12 cellular contexts compared by ENCODE assay signal in genomic region chr5:144460608-144461007, GRCh38.
"Had no signal": no experiment of that assay in that cellular context is flagged by ENCODE, and none has a peak within 500 bp of the region (broad histone marks: within the 10 kb centered on the region; RNA-seq: fewer than 3 reads in every experiment).

No MANE protein-coding gene starts in this region.

- H3K27me3 Mint-ChIP-seq: activated CD4-positive, alpha-beta T cell treated with anti-CD3 and anti-CD28 coated beads, Interleukin-2, amount 10 ng/mL, durations not matched to agents 7 days and 5 days; central memory CD8-positive, alpha-beta T cell; dendritic cell treated with granulocyte-macrophage colony-stimulating factor and Interleukin-4, amounts not matched to agents 40 ng/mL and 50 ng/mL, for 4 days; type B pancreatic cell had no signal

- H3K36me3 Mint-ChIP-seq: type B pancreatic cell had no signal

- DNase-seq: activated CD4-positive, alpha-beta T cell treated with anti-CD3 and anti-CD28 coated beads, Interleukin-2, amount 10 ng/mL, durations not matched to agents 7 days and 5 days; activated CD4-positive, CD25-positive, alpha-beta regulatory T cell; activated CD8-positive, alpha-beta memory T cell treated with anti-CD3 and anti-CD28 coated beads for 24 hours; activated naive CD4-positive, alpha-beta T cell treated with anti-CD3 and anti-CD28 coated beads for 36 hours; kidney glomerular epithelial cell; pancreas; stimulated activated CD4-positive, alpha-beta T cell treated with anti-CD3 and anti-CD28 coated beads, Interleukin-4, amount 100 ng/mL, for 1 hour; stimulated activated CD8-positive, alpha-beta memory T cell treated with anti-CD3 and anti-CD28 coated beads, Interleukin-4, amount 100 ng/mL, for 48 hours; stimulated activated naive CD8-positive, alpha-beta T cell treated with anti-CD3 and anti-CD28 coated beads, Interleukin-15, Interleukin-2, amounts not matched to agents 100 U/mL and 50 U/mL, for 24 hours had no signal

- H3K9me3 Mint-ChIP-seq: activated CD4-positive, alpha-beta T cell treated with anti-CD3 and anti-CD28 coated beads, Interleukin-2, amount 10 ng/mL, durations not matched to agents 7 days and 5 days; type B pancreatic cell had no signal

- H3K27ac Mint-ChIP-seq: activated CD4-positive, alpha-beta T cell treated with anti-CD3 and anti-CD28 coated beads, Interleukin-2, amount 10 ng/mL, durations not matched to agents 7 days and 5 days; activated naive CD4-positive, alpha-beta T cell treated with anti-CD3 and anti-CD28 coated beads for 36 hours; dendritic cell treated with granulocyte-macrophage colony-stimulating factor and Interleukin-4, amounts not matched to agents 40 ng/mL and 50 ng/mL, for 4 days; type B pancreatic cell had no signal

- H3K4me1 Mint-ChIP-seq: activated CD4-positive, alpha-beta T cell treated with anti-CD3 and anti-CD28 coated beads, Interleukin-2, amount 10 ng/mL, durations not matched to agents 7 days and 5 days; central memory CD8-positive, alpha-beta T cell had no signal

- H3K4me3 Mint-ChIP-seq: activated CD4-positive, alpha-beta T cell treated with anti-CD3 and anti-CD28 coated beads, Interleukin-2, amount 10 ng/mL, durations not matched to agents 7 days and 5 days; activated naive CD4-positive, alpha-beta T cell treated with anti-CD3 and anti-CD28 coated beads for 36 hours; central memory CD8-positive, alpha-beta T cell; dendritic cell treated with granulocyte-macrophage colony-stimulating factor and Interleukin-4, amounts not matched to agents 40 ng/mL and 50 ng/mL, for 4 days; type B pancreatic cell had no signal
